In the genomic region with DNA sequence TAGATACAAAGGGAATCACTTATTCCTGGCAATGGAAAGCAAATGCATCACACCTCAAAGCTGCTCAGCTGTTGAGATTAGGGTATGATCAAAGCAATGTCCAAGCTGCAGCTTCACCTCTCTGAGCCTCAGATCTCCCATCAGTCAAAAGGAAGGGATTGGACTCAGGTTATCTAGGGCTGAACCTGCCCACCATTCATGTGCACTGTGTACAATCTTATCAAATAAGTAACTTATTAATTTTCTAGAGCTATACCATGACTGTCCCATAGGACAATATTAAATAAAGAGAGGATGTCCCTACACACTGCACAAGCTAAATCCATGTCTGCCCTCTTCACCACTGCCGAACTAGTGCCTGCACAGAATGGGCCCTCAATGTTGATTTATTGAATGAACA, we compare ENCODE assay signal across 19 cellular contexts.
A peak's percentile ranks its signal among the peaks of the same experiment; 100 is the strongest.
DNase-seq lines count a peak whose midpoint lies in the region; ATAC-seq, FAIRE-seq and TF ChIP-seq lines count a peak whose summit lies in the region.
"Had no signal": no experiment of that assay in that cellular context is flagged by ENCODE, and none has a peak within 500 bp of the region (broad histone marks: within the 10 kb centered on the region; RNA-seq: fewer than 3 reads in every experiment).

No MANE protein-coding gene starts in this region.

- no peaks in the 10 kb centered on the region for H3K36me3 ChIP-seq in Caco-2 (ENCODE audit: control insufficient read depth, insufficient read depth, low read length)

- TF ChIP-seq POLR2A in A549 (IDR thresholded peaks at IDR 0.05; ENCODE audit: low read length) = no peak

- TF ChIP-seq CTCF in A549 (IDR thresholded peaks at IDR 0.05) = no peak
- no peak for TF ChIP-seq CTCF in Caco-2 (IDR thresholded peaks at IDR 0.05; ENCODE audit: insufficient read depth in 1 of 2, low read depth in 1 of 2, low read length in 1 of 2, severe bottlenecking in 1 of 2, unreplicated experiment in 1 of 2)
- TF ChIP-seq CTCF in type B pancreatic cell (conservative IDR thresholded peaks at IDR 0.05) = peak; percentile 29

- CTCF ChIA-PET in A549 (lab: Yijun Ruan, JAX) = interaction anchor here (0.8 to 1.6 kb wide), 6 partner anchors 9 to 43 kb away, joined by 3 to 4 read pairs (median 3); no protein-coding TSS in a partner anchor
- CTCF ChIA-PET in Caco-2 (lab: Charles Lee) = interaction anchor here (0.7 to 1.0 kb wide), 2 partner anchors 11 to 43 kb away, joined by 3 to 4 read pairs; no protein-coding TSS in a partner anchor

- H3K9me3 Mint-ChIP-seq in Caco-2 (ENCODE audit: unreplicated experiment) (no peaks in the 10 kb centered on the region), type B pancreatic cell (no peaks in the 10 kb centered on the region)
- H3K9me3 Mint-ChIP-seq: CD4-positive, alpha-beta T cell; H9 had no signal

- FAIRE-seq in A549 (lab: Jason Lieb, UNC) = no peak
- FAIRE-seq: A204.1, G401.6, GM12891, GM19239, H1 had no signal

- H3K9me3 ChIP-seq in A549 (no peaks in the 10 kb centered on the region), Caco-2 (no peaks in the 10 kb centered on the region)

- BruUV-seq in Caco-2 (replicated peaks; lab: Mats Ljungman, UMichigan) = no TSS peak

- no peak overlapping the region for H3K4me3 Mint-ChIP-seq in Caco-2 (ENCODE audit: unreplicated experiment)
- H3K4me3 Mint-ChIP-seq in type B pancreatic cell = no peak overlapping the region
- H3K4me3 Mint-ChIP-seq: CD4-positive, alpha-beta T cell; H9 had no signal

- in situ Hi-C loops in G401 (cut with HindIII; ENCODE audit: low sequenced_read_pairs) = no loop called here

- POLR2A ChIA-PET in A549 (lab: Yijun Ruan, JAX) = no interaction called here
- POLR2A ChIA-PET in Caco-2 (lab: Charles Lee) = no interaction called here

- no peak for TF ChIP-seq RAD21 in A549 (conservative IDR thresholded peaks at IDR 0.05 in 1 of 2, IDR thresholded peaks at IDR 0.05 in 1 of 2)

- no peak overlapping the region for H3K4me3 ChIP-seq in A549
- no peak overlapping the region for H3K4me3 ChIP-seq in Caco-2 (ENCODE audit: low read depth, low read length)

- ATAC-seq in A549 = peak in 1 of 2 experiments; percentile 62; a peak in 3 of 6 replicates
- no peak for ATAC-seq in GM19455 (IDR thresholded peaks at IDR 0.05; ENCODE audit: unreplicated experiment)

- TF ChIP-seq EP300 in A549 (IDR thresholded peaks at IDR 0.05) = no peak

- H3K4me2 ChIP-seq in A549 = peak overlapping the region; percentile 17; the same call in 2 of the 3 replicates
- H3K4me2 ChIP-seq: KMS-11 had no signal

- intact Hi-C loops in Caco-2 (cut with micrococcal nuclease; ENCODE audit: unreplicated experiment) = loop anchor here (5.0 kb wide), 1 partner anchor 103 kb away; no protein-coding TSS in a partner anchor

- 83% methylated on average over 1 of the region's 1 CpG for WGBS in A549 (ENCODE audit: missing lambda C conversion rate)

- H3K27me3 Mint-ChIP-seq in Caco-2 (ENCODE audit: insufficient read depth, unreplicated experiment) (no peaks in the 10 kb centered on the region), type B pancreatic cell (peaks cover 2% of the 10 kb centered on the region)

- H3K4me1 ChIP-seq in A549 = peaks cover 41% of the 10 kb centered on the region
- H3K4me1 ChIP-seq in Caco-2 = peaks cover 50% of the 10 kb centered on the region

- DNase-seq in A549 (ENCODE audit: low read depth in 1 of 2, low spot score in 1 of 2) (no peak), Caco-2 (peak; percentile 36 to 65), mesenteric fat pad (ENCODE audit: low spot score) (peak; percentile 0), type B pancreatic cell (ENCODE audit: extremely low spot score, unreplicated experiment) (no peak), G401 (ENCODE audit: low spot score) (no peak)
- DNase-seq: AML-193; CD4-positive, alpha-beta T cell; DMS153; DND-41; EL; H9 had no signal

- no peaks in the 10 kb centered on the region for H3K27me3 ChIP-seq in Caco-2 (replicated peaks; ENCODE audit: control insufficient read depth, insufficient read depth, low read length)

- H3K27ac ChIP-seq in A549 = peak overlapping the region; percentile 12 to 27; a peak in 3 of 6 replicates
- H3K27ac ChIP-seq: C4-2B, KMS-11 had no signal

- peaks cover 22% of the 10 kb centered on the region for H3K4me1 Mint-ChIP-seq in Caco-2 (ENCODE audit: low read depth, unreplicated experiment)
- H3K4me1 Mint-ChIP-seq in type B pancreatic cell (ENCODE audit: unreplicated experiment) = peaks cover 30% of the 10 kb centered on the region

- H3K36me3 Mint-ChIP-seq in Caco-2 (ENCODE audit: insufficient read depth, unreplicated experiment) (no peaks in the 10 kb centered on the region), type B pancreatic cell (no peaks in the 10 kb centered on the region)

- H3K27ac Mint-ChIP-seq in Caco-2 (ENCODE audit: unreplicated experiment) = no peak overlapping the region
- no peak overlapping the region for H3K27ac Mint-ChIP-seq in type B pancreatic cell
- H3K27ac Mint-ChIP-seq: CD4-positive, alpha-beta T cell; H9 had no signal

TF ChIP-seq in A549, 52 proteins besides CTCF, POLR2A, EP300 and RAD21:
- TF ChIP-seq RCOR1 (IDR thresholded peaks at IDR 0.05; ENCODE audit: low read depth, low read length) = no peak
- no peak for TF ChIP-seq SREBF2 (IDR thresholded peaks at IDR 0.05)
- TF ChIP-seq, protein P1, sequence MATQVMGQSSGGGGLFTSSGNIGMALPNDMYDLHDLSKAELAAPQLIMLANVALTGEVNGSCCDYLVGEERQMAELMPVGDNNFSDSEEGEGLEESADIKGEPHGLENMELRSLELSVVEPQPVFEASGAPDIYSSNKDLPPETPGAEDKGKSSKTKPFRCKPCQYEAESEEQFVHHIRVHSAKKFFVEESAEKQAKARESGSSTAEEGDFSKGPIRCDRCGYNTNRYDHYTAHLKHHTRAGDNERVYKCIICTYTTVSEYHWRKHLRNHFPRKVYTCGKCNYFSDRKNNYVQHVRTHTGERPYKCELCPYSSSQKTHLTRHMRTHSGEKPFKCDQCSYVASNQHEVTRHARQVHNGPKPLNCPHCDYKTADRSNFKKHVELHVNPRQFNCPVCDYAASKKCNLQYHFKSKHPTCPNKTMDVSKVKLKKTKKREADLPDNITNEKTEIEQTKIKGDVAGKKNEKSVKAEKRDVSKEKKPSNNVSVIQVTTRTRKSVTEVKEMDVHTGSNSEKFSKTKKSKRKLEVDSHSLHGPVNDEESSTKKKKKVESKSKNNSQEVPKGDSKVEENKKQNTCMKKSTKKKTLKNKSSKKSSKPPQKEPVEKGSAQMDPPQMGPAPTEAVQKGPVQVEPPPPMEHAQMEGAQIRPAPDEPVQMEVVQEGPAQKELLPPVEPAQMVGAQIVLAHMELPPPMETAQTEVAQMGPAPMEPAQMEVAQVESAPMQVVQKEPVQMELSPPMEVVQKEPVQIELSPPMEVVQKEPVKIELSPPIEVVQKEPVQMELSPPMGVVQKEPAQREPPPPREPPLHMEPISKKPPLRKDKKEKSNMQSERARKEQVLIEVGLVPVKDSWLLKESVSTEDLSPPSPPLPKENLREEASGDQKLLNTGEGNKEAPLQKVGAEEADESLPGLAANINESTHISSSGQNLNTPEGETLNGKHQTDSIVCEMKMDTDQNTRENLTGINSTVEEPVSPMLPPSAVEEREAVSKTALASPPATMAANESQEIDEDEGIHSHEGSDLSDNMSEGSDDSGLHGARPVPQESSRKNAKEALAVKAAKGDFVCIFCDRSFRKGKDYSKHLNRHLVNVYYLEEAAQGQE (IDR thresholded peaks at IDR 0.05) = no peak
- no peak for TF ChIP-seq NPAS2 (CRISPR knock-in tag; IDR thresholded peaks at IDR 0.05; ENCODE audit: borderline replicate concordance)
- no peak for TF ChIP-seq TFCP2L1 (CRISPR knock-in tag; IDR thresholded peaks at IDR 0.05)

Comparison
In these comparisons a context has a peak if more than half of its experiments do, and no peak if none do; other contexts are left out.
1. DNase-seq: peak in Caco-2 (2 of 2) and mesenteric fat pad (single experiment); none in A549 (0 of 2), type B pancreatic cell (single experiment) and G401 (single experiment).